ENCODE assay signal across 17 cellular contexts in the genomic region with DNA sequence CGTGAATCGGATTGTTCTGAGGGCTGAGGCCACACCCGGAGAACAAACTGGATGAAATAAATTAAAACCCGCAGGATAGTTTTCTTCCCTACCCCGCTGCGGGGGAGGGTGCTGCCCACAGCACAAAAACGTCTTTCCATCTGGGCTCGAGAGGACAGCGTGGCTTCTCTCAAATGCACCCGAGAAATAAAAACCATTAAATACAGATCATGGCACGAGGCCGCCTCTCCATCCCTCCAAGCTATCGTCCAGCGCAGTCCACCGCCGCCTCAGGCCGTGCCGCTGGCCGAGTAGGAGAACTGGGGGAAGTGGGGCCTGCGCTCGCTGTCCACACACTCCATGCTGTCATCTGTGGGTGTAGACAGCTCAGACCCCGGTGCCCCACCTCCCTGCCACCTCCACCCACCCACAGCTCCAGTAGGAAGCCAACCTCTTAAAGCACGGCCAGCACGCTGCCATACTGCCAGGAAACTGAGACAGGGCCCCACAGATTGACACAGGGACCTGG. TPM values are rescaled to one million over a fixed set of nuclear protein-coding genes. Genes with fewer than 3 reads are reported as not detected.
A peak's percentile ranks its signal among the peaks of the same experiment; 100 is the strongest.
DNase-seq lines count a peak whose midpoint lies in the region; ATAC-seq, FAIRE-seq and TF ChIP-seq lines count a peak whose summit lies in the region.
"Had no signal": no experiment of that assay in that cellular context is flagged by ENCODE, and none has a peak within 500 bp of the region (broad histone marks: within the 10 kb centered on the region; RNA-seq: fewer than 3 reads in every experiment).

No MANE protein-coding gene starts in this region.

- TF ChIP-seq EP300 in HepG2 (IDR thresholded peaks at IDR 0.05; ENCODE audit: low read depth in 2 of 2, low read length in 2 of 2): no peak
- TF ChIP-seq EP300 in HepG2 (CRISPR knock-in tag; IDR thresholded peaks at IDR 0.05; ENCODE audit: borderline replicate concordance): no peak

- H3K9me3 ChIP-seq in HepG2 (ENCODE audit: low read length) (peaks cover 8% of the 10 kb centered on the region), right lobe of liver (no peaks in the 10 kb centered on the region)
- H3K9me3 ChIP-seq: SJCRH30 had no signal

- peaks cover 4% of the 10 kb centered on the region for H4K20me1 ChIP-seq in HepG2 (ENCODE audit: insufficient read depth, low read length)

- no peak for FAIRE-seq in HepG2 (lab: Jason Lieb, UNC)
- no peak for FAIRE-seq in HTR-8/SVneo (lab: Jason Lieb, UNC)
- FAIRE-seq: GM19239, H54 had no signal

- in situ Hi-C loops in HepG2 (cut with HindIII; ENCODE audit: extremely low pct_ligation_motif_present, low pct_unique_long_range_greater_than_20kb): no loop called here

- peaks cover 20% of the 10 kb centered on the region for H3K4me1 Mint-ChIP-seq in brain
- peaks cover 8% of the 10 kb centered on the region for H3K4me1 Mint-ChIP-seq in nephron
- peaks cover 0 to 10% (median 0%) of the 10 kb centered on the region in 3 donors for H3K4me1 Mint-ChIP-seq in T-cell

- CTCF ChIA-PET in HepG2 (lab: Yijun Ruan, JAX; ENCODE audit: low intra/inter-chr PET ratio, low total read pairs) (no interaction called here), T-cell (lab: Charles Lee) (interaction anchor here in 1 of 2 donors (0.6 to 1.2 kb wide), 2 partner anchors 18 to 43 kb away, joined by 3 to 4 read pairs; a partner anchor contains a TSS)

- TF ChIP-seq POLR2A in HepG2 (IDR thresholded peaks at IDR 0.05; ENCODE audit: insufficient read depth in 1 of 2, low read depth in 2 of 2, low read length in 2 of 2): no peak
- no peak for TF ChIP-seq POLR2A in right lobe of liver (IDR thresholded peaks at IDR 0.05)

- no peak for TF ChIP-seq RAD21 in HepG2 (CRISPR knock-in tag; IDR thresholded peaks at IDR 0.05)

- WGBS in HepG2 (ENCODE audit: low lambda C conversion rate): 96% methylated on average over 23 of the region's 24 CpGs
- WGBS in right lobe of liver (ENCODE audit: insufficient coverage, low coverage, low lambda C conversion rate, missing lambda C conversion rate): 61% methylated on average over 5 of the region's 24 CpGs

- H3K27ac ChIP-seq in HepG2 (ENCODE audit: extremely low read length, insufficient read depth, low read length) (no peak overlapping the region), right lobe of liver (no peak overlapping the region)
- H3K27ac ChIP-seq: SJCRH30 had no signal

- H3K9me3 Mint-ChIP-seq in brain (peaks cover 0 to 5% (median 2%) of the 10 kb centered on the region in 5 experiments), nephron (peaks cover 6% of the 10 kb centered on the region), T-cell (peaks cover 0 to 2% (median 0%) of the 10 kb centered on the region in 3 donors)

- POLR2A ChIA-PET in HepG2 (lab: Yijun Ruan, JAX): interaction anchor here (0.6 to 3.3 kb wide), 3 partner anchors 16 to 95 kb away, joined by 3 to 32 read pairs (median 3); a partner anchor contains a TSS
- POLR2A ChIA-PET in T-cell (lab: Charles Lee): interaction anchor here in 1 of 2 donors (1.2 kb wide), 1 partner anchor 18 kb away, joined by 4 read pairs; a partner anchor contains a TSS

- intact Hi-C loops in HepG2 (cut with micrococcal nuclease; ENCODE audit: unreplicated experiment): no loop called here
- intact Hi-C loops in right lobe of liver (cut with DNase I): loop anchor here in 1 of 2 donors (5.0 kb wide), 1 partner anchor 52 kb away; no protein-coding TSS in a partner anchor

- peaks cover 25% of the 10 kb centered on the region for H3K4me1 ChIP-seq in HepG2 (ENCODE audit: insufficient read depth, low read length)
- peaks cover 0 to 23% (median 11%) of the 10 kb centered on the region in 4 donors for H3K4me1 ChIP-seq in right lobe of liver

- ATAC-seq in HepG2: no peak
- no peak for ATAC-seq in right lobe of liver
- ATAC-seq in T-cell (replicated peaks in 1 of 4): no peak
- ATAC-seq: PC-3 had no signal

- H3K36me3 Mint-ChIP-seq in brain: peaks cover 52% of the 10 kb centered on the region
- peaks cover 55% of the 10 kb centered on the region for H3K36me3 Mint-ChIP-seq in nephron (ENCODE audit: low read depth)
- peaks cover 17% of the 10 kb centered on the region for H3K36me3 Mint-ChIP-seq in T-cell

- H3K27ac Mint-ChIP-seq in brain (peak overlapping the region in 4 of 5 experiments; percentile 17 to 67 (median 44)), nephron (peak overlapping the region in 2 of 3 experiments; percentile 39 to 53), T-cell (peak overlapping the region in 1 of 2 donors; percentile 28)

- no peaks in the 10 kb centered on the region for H3K27me3 Mint-ChIP-seq in brain
- no peaks in the 10 kb centered on the region for H3K27me3 Mint-ChIP-seq in nephron (ENCODE audit: low read depth)
- no peaks in the 10 kb centered on the region for H3K27me3 Mint-ChIP-seq in T-cell

- DNase-seq in HepG2 (ENCODE audit: low spot score) (no peak), right lobe of liver (no peak), T-cell (no peak), HTR-8/SVneo (ENCODE audit: insufficient read length, low spot score) (no peak), GM20000 (ENCODE audit: low spot score) (no peak), NAMALWA (ENCODE audit: low spot score) (no peak)
- DNase-seq: MV-4-11, NCI-H1417 treated with DMSO at 0.1 percent for 48 hours, NCI-H1930, NCI-H446 had no signal

- H3K9ac ChIP-seq in HepG2 (ENCODE audit: insufficient read depth, low read depth, low read length): no peak overlapping the region

- TF ChIP-seq CTCF in HepG2 (CRISPR knock-in tag; IDR thresholded peaks at IDR 0.05) (no peak), right lobe of liver (IDR thresholded peaks at IDR 0.05) (no peak), brain (conservative IDR thresholded peaks at IDR 0.05) (no peak), nephron (IDR thresholded peaks at IDR 0.05; ENCODE audit: unreplicated experiment in 3 of 3) (no peak), GM20000 (IDR thresholded peaks at IDR 0.05; ENCODE audit: extremely low read depth, missing control alignments) (no peak)

- no peak overlapping the region for H2AFZ ChIP-seq in HepG2 (ENCODE audit: low read length)

- H3K4me3 Mint-ChIP-seq in brain (no peak overlapping the region), nephron (no peak overlapping the region), T-cell (no peak overlapping the region)
- H3K4me3 Mint-ChIP-seq: CD14-positive monocyte had no signal

- H3K27me3 ChIP-seq in HepG2 (ENCODE audit: control insufficient read depth in 1 of 2, insufficient read depth in 2 of 2, low read length in 2 of 2) (no peaks in the 10 kb centered on the region; a peak in 1 of 5 replicates), right lobe of liver (no peaks in the 10 kb centered on the region)
- H3K27me3 ChIP-seq: SJCRH30 had no signal

- H3K36me3 ChIP-seq in HepG2 (replicated peaks in 1 of 2; ENCODE audit: control insufficient read depth in 1 of 2, insufficient read depth in 2 of 2, low read length in 2 of 2) (peaks cover 19 to 28% of the 10 kb centered on the region in 2 experiments; a peak in 4 of 5 replicates), right lobe of liver (peaks cover 0 to 25% (median 11%) of the 10 kb centered on the region in 4 donors)

- no peak overlapping the region for H3K4me3 ChIP-seq in HepG2 (replicated peaks in 1 of 3; ENCODE audit: insufficient read depth in 1 of 3, low read depth in 2 of 3, low read length in 3 of 3)
- no peak overlapping the region for H3K4me3 ChIP-seq in right lobe of liver
- H3K4me3 ChIP-seq: SJCRH30 had no signal

- peaks cover 29% of the 10 kb centered on the region for H3K79me2 ChIP-seq in HepG2 (ENCODE audit: insufficient read depth, low read length)

- no peak overlapping the region for H3K4me2 ChIP-seq in HepG2 (ENCODE audit: low read depth, low read length)

- no TSS peak for BruUV-seq in HepG2 (replicated peaks; lab: Mats Ljungman, UMichigan)

RNA-seq across cellular contexts. Expression of a gene that starts 17.2 kb away (rescaled TPM):
- total RNA-seq in HepG2 (2016; rRNA removed; fragmentation: Illumina TruSeq; extraction: Trizol): 153 and 186 TPM in 2 replicates
- 171 and 229 TPM in 2 replicates for total RNA-seq in HepG2 (2016; cell fraction: cytosol; rRNA removed; fragmentation: Illumina TruSeq; extraction: Trizol; ENCODE audit: low read depth)
- total RNA-seq in HepG2 (2016; cell fraction: insoluble cytoplasmic fraction; rRNA removed; fragmentation: Illumina TruSeq; extraction: Trizol): 166 and 191 TPM in 2 replicates
- 186 and 219 TPM in 2 replicates for total RNA-seq in HepG2 (2016; cell fraction: membrane; rRNA removed; fragmentation: Illumina TruSeq; extraction: Trizol)
- 86.2 and 101 TPM in 2 replicates for total RNA-seq in HepG2 (2016; cell fraction: nucleus; rRNA removed; fragmentation: Illumina TruSeq; extraction: Trizol)
- 123 and 142 TPM in 2 replicates for polyA plus RNA-seq in HepG2 (2011; rRNA removed)
- polyA plus RNA-seq in HepG2 (2011; cell fraction: cytosol; rRNA removed): 108 and 239 TPM in 2 replicates
- polyA plus RNA-seq in HepG2 (2011; cell fraction: nucleus; rRNA removed): 125 and 162 TPM in 2 replicates
- 61.3 and 68.1 TPM in 2 replicates for polyA plus RNA-seq in HepG2 (2012)
- 162 and 202 TPM in 2 replicates for polyA plus RNA-seq in HepG2 (2016; cell fraction: cytosol; fragmentation: Illumina TruSeq; extraction: Trizol; ENCODE audit: low read depth)
- polyA plus RNA-seq in HepG2 (2016; cell fraction: insoluble cytoplasmic fraction; fragmentation: Illumina TruSeq; extraction: Trizol; ENCODE audit: low read depth): 128 and 130 TPM in 2 replicates
- 134 and 168 TPM in 2 replicates for polyA plus RNA-seq in HepG2 (2016; cell fraction: membrane; fragmentation: Illumina TruSeq; extraction: Trizol; ENCODE audit: low read depth)
- 129 and 133 TPM in 2 replicates for polyA plus RNA-seq in HepG2 (2016; cell fraction: nucleus; fragmentation: Illumina TruSeq; extraction: Trizol; ENCODE audit: insufficient read depth, low read depth)
- polyA minus RNA-seq in HepG2 (2011; rRNA and poly(A)+ RNA removed; ENCODE audit: low replicate concordance): 49.5 and 64.5 TPM in 2 replicates
- polyA minus RNA-seq in HepG2 (2011; cell fraction: cytosol; rRNA and poly(A)+ RNA removed): 22.7 and 31.5 TPM in 2 replicates
- 17.3 and 18.4 TPM in 2 replicates for polyA minus RNA-seq in HepG2 (2011; cell fraction: nucleus; rRNA and poly(A)+ RNA removed)
- 100 to 1,000 TPM in 2 of 6 experiments, 10 to 100 TPM in 4; 38.1 to 252 (median 50.6) TPM for total RNA-seq in right lobe of liver
- polyA plus RNA-seq in brain (ENCODE audit: insufficient read depth, low read depth, low replicate concordance): 130 TPM
- total RNA-seq in T-cell: 10 to 100 TPM; 62.3 to 93.5 (median 79.5) TPM

RNA-seq across cellular contexts. Expression of a gene that starts 25.4 kb away (rescaled TPM):
- total RNA-seq in HepG2 (2016; rRNA removed; fragmentation: Illumina TruSeq; extraction: Trizol) (85.7 and 96.2 TPM in 2 replicates), right lobe of liver (10 to 100 TPM; 66.7 to 92.1 (median 83.9) TPM), T-cell (100 to 1,000 TPM in 2 of 5 donors, 10 to 100 TPM in 3; 68.4 to 113 (median 99.7) TPM)
- 66.8 and 84.2 TPM in 2 replicates for total RNA-seq in HepG2 (2016; cell fraction: cytosol; rRNA removed; fragmentation: Illumina TruSeq; extraction: Trizol; ENCODE audit: low read depth)
- total RNA-seq in HepG2 (2016; cell fraction: insoluble cytoplasmic fraction; rRNA removed; fragmentation: Illumina TruSeq; extraction: Trizol): 76.8 and 97.9 TPM in 2 replicates
- total RNA-seq in HepG2 (2016; cell fraction: membrane; rRNA removed; fragmentation: Illumina TruSeq; extraction: Trizol): 171 and 190 TPM in 2 replicates
- total RNA-seq in HepG2 (2016; cell fraction: nucleus; rRNA removed; fragmentation: Illumina TruSeq; extraction: Trizol): 48.2 and 57.1 TPM in 2 replicates
- polyA plus RNA-seq in HepG2 (2011; rRNA removed) (116 and 135 TPM in 2 replicates), brain (ENCODE audit: insufficient read depth, low read depth, low replicate concordance) (192 TPM)
- 114 and 136 TPM in 2 replicates for polyA plus RNA-seq in HepG2 (2011; cell fraction: cytosol; rRNA removed)
- polyA plus RNA-seq in HepG2 (2011; cell fraction: nucleus; rRNA removed): 362 and 435 TPM in 2 replicates
- polyA plus RNA-seq in HepG2 (2012): 58.6 and 80.7 TPM in 2 replicates
- polyA plus RNA-seq in HepG2 (2016; cell fraction: cytosol; fragmentation: Illumina TruSeq; extraction: Trizol; ENCODE audit: low read depth): 81.6 and 107 TPM in 2 replicates
- polyA plus RNA-seq in HepG2 (2016; cell fraction: insoluble cytoplasmic fraction; fragmentation: Illumina TruSeq; extraction: Trizol; ENCODE audit: low read depth): 105 and 119 TPM in 2 replicates
- polyA plus RNA-seq in HepG2 (2016; cell fraction: membrane; fragmentation: Illumina TruSeq; extraction: Trizol; ENCODE audit: low read depth): 182 and 194 TPM in 2 replicates
- polyA plus RNA-seq in HepG2 (2016; cell fraction: nucleus; fragmentation: Illumina TruSeq; extraction: Trizol; ENCODE audit: insufficient read depth, low read depth): 146 and 159 TPM in 2 replicates
- polyA minus RNA-seq in HepG2 (2011; rRNA and poly(A)+ RNA removed; ENCODE audit: low replicate concordance): 159 and 183 TPM in 2 replicates
- 76.1 and 78.3 TPM in 2 replicates for polyA minus RNA-seq in HepG2 (2011; cell fraction: cytosol; rRNA and poly(A)+ RNA removed)
- polyA minus RNA-seq in HepG2 (2011; cell fraction: nucleus; rRNA and poly(A)+ RNA removed): 46.7 and 48.0 TPM in 2 replicates

RNA-seq across cellular contexts. Expression of a gene that starts 30.8 kb away (rescaled TPM):
- 3.2 and 4.2 TPM in 2 replicates for total RNA-seq in HepG2 (2016; rRNA removed; fragmentation: Illumina TruSeq; extraction: Trizol)
- total RNA-seq in HepG2 (2016; cell fraction: cytosol; rRNA removed; fragmentation: Illumina TruSeq; extraction: Trizol; ENCODE audit: low read depth): 1.2 and 1.6 TPM in 2 replicates
- 2.4 and 3.9 TPM in 2 replicates for total RNA-seq in HepG2 (2016; cell fraction: insoluble cytoplasmic fraction; rRNA removed; fragmentation: Illumina TruSeq; extraction: Trizol)
- 4.3 and 4.4 TPM in 2 replicates for total RNA-seq in HepG2 (2016; cell fraction: membrane; rRNA removed; fragmentation: Illumina TruSeq; extraction: Trizol)
- 3.6 and 4.2 TPM in 2 replicates for total RNA-seq in HepG2 (2016; cell fraction: nucleus; rRNA removed; fragmentation: Illumina TruSeq; extraction: Trizol)
- 2.8 and 4.0 TPM in 2 replicates for polyA plus RNA-seq in HepG2 (2011; rRNA removed)
- 3.7 and 4.3 TPM in 2 replicates for polyA plus RNA-seq in HepG2 (2011; cell fraction: cytosol; rRNA removed)
- polyA plus RNA-seq in HepG2 (2011; cell fraction: nucleus; rRNA removed): 7.2 and 7.5 TPM in 2 replicates
- polyA plus RNA-seq in HepG2 (2012): 3.6 and 4.3 TPM in 2 replicates
- 1.0 and 1.1 TPM in 2 replicates for polyA plus RNA-seq in HepG2 (2016; cell fraction: cytosol; fragmentation: Illumina TruSeq; extraction: Trizol; ENCODE audit: low read depth)
- polyA plus RNA-seq in HepG2 (2016; cell fraction: insoluble cytoplasmic fraction; fragmentation: Illumina TruSeq; extraction: Trizol; ENCODE audit: low read depth): 2.3 and 2.7 TPM in 2 replicates
- polyA plus RNA-seq in HepG2 (2016; cell fraction: membrane; fragmentation: Illumina TruSeq; extraction: Trizol; ENCODE audit: low read depth): 3.4 and 3.5 TPM in 2 replicates
- polyA plus RNA-seq in HepG2 (2016; cell fraction: nucleus; fragmentation: Illumina TruSeq; extraction: Trizol; ENCODE audit: insufficient read depth, low read depth): 2.8 and 3.1 TPM in 2 replicates
- 6.6 and 17.0 TPM in 2 replicates for polyA minus RNA-seq in HepG2 (2011; rRNA and poly(A)+ RNA removed; ENCODE audit: low replicate concordance)
- 6.2 and 8.1 TPM in 2 replicates for polyA minus RNA-seq in HepG2 (2011; cell fraction: cytosol; rRNA and poly(A)+ RNA removed)
- 8.2 TPM in 2 replicates for polyA minus RNA-seq in HepG2 (2011; cell fraction: nucleus; rRNA and poly(A)+ RNA removed)
- total RNA-seq in right lobe of liver: 10 to 100 TPM in 2 of 6 experiments, 1 to 10 TPM in 4; 2.2 to 13.7 (median 3.6) TPM
- polyA plus RNA-seq in brain (ENCODE audit: insufficient read depth, low read depth, low replicate concordance): 2.2 TPM
- total RNA-seq in T-cell: 10 to 100 TPM in 1 of 5 donors, 1 to 10 TPM in 4; 3.5 to 10.5 (median 9.4) TPM

RNA-seq across cellular contexts. Expression of a gene that starts 46.1 kb away (rescaled TPM):
- total RNA-seq in HepG2 (2016; rRNA removed; fragmentation: Illumina TruSeq; extraction: Trizol) (0.98 and 1.0 TPM in 2 replicates), right lobe of liver (10 to 100 TPM in 5 of 6 experiments, 1 to 10 TPM in 1; 8.1 to 50.5 (median 36.8) TPM), T-cell (1 to 10 TPM; 2.4 to 5.7 (median 3.5) TPM)
- total RNA-seq in HepG2 (2016; cell fraction: cytosol; rRNA removed; fragmentation: Illumina TruSeq; extraction: Trizol; ENCODE audit: low read depth): 0.81 and 1.1 TPM in 2 replicates
- 0.56 and 1.3 TPM in 2 replicates for total RNA-seq in HepG2 (2016; cell fraction: insoluble cytoplasmic fraction; rRNA removed; fragmentation: Illumina TruSeq; extraction: Trizol)
- total RNA-seq in HepG2 (2016; cell fraction: membrane; rRNA removed; fragmentation: Illumina TruSeq; extraction: Trizol): 1.6 and 1.9 TPM in 2 replicates
- total RNA-seq in HepG2 (2016; cell fraction: nucleus; rRNA removed; fragmentation: Illumina TruSeq; extraction: Trizol): 1.3 and 1.5 TPM in 2 replicates
- polyA plus RNA-seq in HepG2 (2011; rRNA removed) (36.7 and 45.2 TPM in 2 replicates), brain (ENCODE audit: insufficient read depth, low read depth, low replicate concordance) (15.7 TPM)
- polyA plus RNA-seq in HepG2 (2011; cell fraction: cytosol; rRNA removed): 20.7 and 22.4 TPM in 2 replicates
- polyA plus RNA-seq in HepG2 (2011; cell fraction: nucleus; rRNA removed): 219 and 230 TPM in 2 replicates
- polyA plus RNA-seq in HepG2 (2012): 37.3 and 46.9 TPM in 2 replicates
- polyA plus RNA-seq in HepG2 (2016; cell fraction: cytosol; fragmentation: Illumina TruSeq; extraction: Trizol; ENCODE audit: low read depth): 0.70 and 1.5 TPM in 2 replicates
- polyA plus RNA-seq in HepG2 (2016; cell fraction: insoluble cytoplasmic fraction; fragmentation: Illumina TruSeq; extraction: Trizol; ENCODE audit: low read depth): 1.3 and 2.2 TPM in 2 replicates
- polyA plus RNA-seq in HepG2 (2016; cell fraction: membrane; fragmentation: Illumina TruSeq; extraction: Trizol; ENCODE audit: low read depth): 1.5 and 2.0 TPM in 2 replicates
- polyA plus RNA-seq in HepG2 (2016; cell fraction: nucleus; fragmentation: Illumina TruSeq; extraction: Trizol; ENCODE audit: insufficient read depth, low read depth): 3.7 and 4.4 TPM in 2 replicates
- 12.3 and 14.1 TPM in 2 replicates for polyA minus RNA-seq in HepG2 (2011; rRNA and poly(A)+ RNA removed; ENCODE audit: low replicate concordance)
- 6.8 and 7.6 TPM in 2 replicates for polyA minus RNA-seq in HepG2 (2011; cell fraction: cytosol; rRNA and poly(A)+ RNA removed)
- 30.6 and 31.2 TPM in 2 replicates for polyA minus RNA-seq in HepG2 (2011; cell fraction: nucleus; rRNA and poly(A)+ RNA removed)
